9 cellular contexts compared by ENCODE assay signal in genomic region chr17:57948555-57949420, GRCh38. TPM values are rescaled to one million over a fixed set of nuclear protein-coding genes. Genes with fewer than 3 reads are reported as not detected.
A peak's percentile ranks its signal among the peaks of the same experiment; 100 is the strongest.
DNase-seq lines count a peak whose midpoint lies in the region; ATAC-seq and TF ChIP-seq lines count a peak whose summit lies in the region.
"Had no signal": no experiment of that assay in that cellular context is flagged by ENCODE, and none has a peak within 500 bp of the region (broad histone marks: within the 10 kb centered on the region; RNA-seq: fewer than 3 reads in every experiment).

No MANE protein-coding gene starts in this region.

- no peaks in the 10 kb centered on the region for H3K27me3 ChIP-seq in esophagus (ENCODE audit: control insufficient read depth in 1 of 2, insufficient read depth in 2 of 2, low read length in 2 of 2)

- no peak for TF ChIP-seq CTCF in RWPE1 (conservative IDR thresholded peaks at IDR 0.05; ENCODE audit: low read depth)
- TF ChIP-seq CTCF in omental fat pad (IDR thresholded peaks at IDR 0.05): no peak

- H3K9me3 ChIP-seq in esophagus (ENCODE audit: control insufficient read depth in 2 of 2, insufficient read depth in 1 of 2, low read depth in 1 of 2, low read length in 1 of 2): no peaks in the 10 kb centered on the region

- no peak overlapping the region for H3K4me3 ChIP-seq in esophagus (ENCODE audit: low read depth in 1 of 2, low read length in 2 of 2)

- H3K4me1 ChIP-seq in esophagus (ENCODE audit: control insufficient read depth in 2 of 2, insufficient read depth in 2 of 2, low read length in 1 of 2): peaks cover 7 to 13% of the 10 kb centered on the region in 2 donors

- no peaks in the 10 kb centered on the region for H3K36me3 ChIP-seq in esophagus (ENCODE audit: control insufficient read depth in 2 of 2, insufficient read depth in 2 of 2, low read length in 1 of 2)

- peak; percentile 50 for DNase-seq in DMS53 (lab: John Stamatoyannopoulos, UW)
- DNase-seq in DMS53 treated with DMSO at 0.1 percent for 48 hours (lab: John Stamatoyannopoulos, UW; ENCODE audit: unreplicated experiment): no peak
- peak; percentile 97 for DNase-seq in RWPE1 (ENCODE audit: low spot score)
- no peak for DNase-seq in omental fat pad (ENCODE audit: low spot score)
- DNase-seq in NCI-H748 (lab: John Stamatoyannopoulos, UW; ENCODE audit: unreplicated experiment): no peak
- DNase-seq in DMS 273 (lab: John Stamatoyannopoulos, UW; ENCODE audit: unreplicated experiment): no peak

- WGBS in esophagus, 2 donors: 34 to 46% methylated on average over 5 of the region's 5 CpGs

- CTCF ChIA-PET in RWPE1 (lab: Yijun Ruan, JAX): interaction anchor here (0.6 to 1.4 kb wide), 5 partner anchors 38 to 108 kb away, joined by 3 read pairs; no protein-coding TSS in a partner anchor

- POLR2A ChIA-PET in RWPE1 (lab: Yijun Ruan, JAX; ENCODE audit: low non-redundant PET): interaction anchor here (0.6 kb wide), 1 partner anchor 40 kb away, joined by 3 read pairs; the partner anchor contains the start of gene VEZF1

- ATAC-seq in omental fat pad (ENCODE audit: low FRiP score): peak; percentile 87
- no peak for ATAC-seq in GM19324 (IDR thresholded peaks at IDR 0.05; ENCODE audit: low FRiP score, unreplicated experiment)

- H3K27ac ChIP-seq in RWPE1: peak overlapping the region; percentile 98
- peak overlapping the region; percentile 88 to 98 for H3K27ac ChIP-seq in esophagus (ENCODE audit: low read depth in 2 of 2, low read length in 1 of 2)
- H3K27ac ChIP-seq: 22Rv1 had no signal

RNA-seq across cellular contexts. Expression of gene CUEDC1, which starts 6.4 kb away (rescaled TPM):
- 10 to 100 TPM; 19.9 to 31.1 TPM for polyA plus RNA-seq in esophagus
- total RNA-seq in omental fat pad: 10 to 100 TPM; 17.1 to 25.7 (median 22.1) TPM

RNA-seq across cellular contexts. Expression of gene VEZF1, which starts 39.3 kb away (rescaled TPM):
- polyA plus RNA-seq in esophagus: 10 to 100 TPM in 1 of 2 donors, 1 to 10 TPM in 1; 8.8 to 10.6 TPM
- 10 to 100 TPM; 45.1 to 50.6 (median 47.6) TPM for total RNA-seq in omental fat pad

RNA-seq across cellular contexts. Expression of gene SRSF1, which starts 58.3 kb away (rescaled TPM):
- polyA plus RNA-seq in esophagus: 10 to 100 TPM; 80.7 to 91.7 TPM
- 100 to 1,000 TPM; 181 to 274 (median 182) TPM for total RNA-seq in omental fat pad

Comparison
In these comparisons a context has a peak if more than half of its experiments do, and no peak if none do; other contexts are left out.
1. DNase-seq: peak in DMS53 (single experiment) and RWPE1 (single experiment); none in DMS53 treated with DMSO at 0.1 percent for 48 hours (single experiment), omental fat pad (single experiment), NCI-H748 (single experiment) and DMS 273 (single experiment).